ENCODE assay signal across 14 cellular contexts in genomic region chr12:98475565-98475908, GRCh38. TPM values are rescaled to one million over a fixed set of nuclear protein-coding genes. Genes with fewer than 3 reads are reported as not detected.
DNase-seq lines count a peak whose midpoint lies in the region; ATAC-seq and TF ChIP-seq lines count a peak whose summit lies in the region.
"Had no signal": no experiment of that assay in that cellular context is flagged by ENCODE, and none has a peak within 500 bp of the region (broad histone marks: within the 10 kb centered on the region; RNA-seq: fewer than 3 reads in every experiment).

No MANE protein-coding gene starts in this region.

- intact Hi-C loops in breast epithelium (cut with DNase I; ENCODE audit: low total_unique reads), result no loop called here

- H3K4me1 ChIP-seq in Karpas-422 (ENCODE audit: low read length) (no peaks in the 10 kb centered on the region), breast epithelium (no peaks in the 10 kb centered on the region), muscle layer of duodenum (ENCODE audit: control insufficient read depth in 1 of 2, insufficient read depth in 2 of 2, low read length in 2 of 2) (peaks cover 0 to 8% of the 10 kb centered on the region in 2 donors), thoracic aorta (ENCODE audit: control insufficient read depth in 1 of 2, low read depth in 2 of 2) (peaks cover 0 to 11% of the 10 kb centered on the region in 2 donors)
- H3K4me1 ChIP-seq: BE2C had no signal

- H3K27me3 ChIP-seq in Karpas-422 (ENCODE audit: low read length) (no peaks in the 10 kb centered on the region; the same call in 1 of the 2 replicates), breast epithelium (no peaks in the 10 kb centered on the region), muscle layer of duodenum (ENCODE audit: low read depth, low read length) (no peaks in the 10 kb centered on the region), thoracic aorta (replicated peaks; ENCODE audit: insufficient read depth) (no peaks in the 10 kb centered on the region)
- H3K27me3 ChIP-seq: BE2C, SJCRH30 had no signal

- H3K9me3 ChIP-seq in Karpas-422 (ENCODE audit: low read length), result no peaks in the 10 kb centered on the region
- H3K9me3 ChIP-seq in breast epithelium, result no peaks in the 10 kb centered on the region
- H3K9me3 ChIP-seq in muscle layer of duodenum (ENCODE audit: control insufficient read depth in 1 of 2, low read length in 2 of 2), result no peaks in the 10 kb centered on the region
- H3K9me3 ChIP-seq in thoracic aorta, result no peaks in the 10 kb centered on the region
- H3K9me3 ChIP-seq: BE2C, SJCRH30 had no signal

- TF ChIP-seq CTCF in breast epithelium (IDR thresholded peaks at IDR 0.05) (no peak), thoracic aorta (IDR thresholded peaks at IDR 0.05) (no peak)

- no peaks in the 10 kb centered on the region for H3K79me2 ChIP-seq in Karpas-422 (ENCODE audit: low read length)

- no peaks in the 10 kb centered on the region for H4K20me1 ChIP-seq in Karpas-422 (ENCODE audit: insufficient read depth, low read depth, low read length)

- H3K27ac ChIP-seq in Karpas-422 (ENCODE audit: low read length) (no peak overlapping the region), breast epithelium (peak overlapping the region; percentile 53 to 64), muscle layer of duodenum (ENCODE audit: low read length) (peak overlapping the region; percentile 74), thoracic aorta (peak overlapping the region; percentile 49 to 52)
- H3K27ac ChIP-seq: SJCRH30 had no signal

- H3K36me3 ChIP-seq in Karpas-422 (ENCODE audit: insufficient read depth, low read length), result no peaks in the 10 kb centered on the region
- H3K36me3 ChIP-seq in breast epithelium, result no peaks in the 10 kb centered on the region
- no peaks in the 10 kb centered on the region for H3K36me3 ChIP-seq in muscle layer of duodenum (ENCODE audit: control insufficient read depth in 1 of 2, insufficient read depth in 2 of 2, low read length in 2 of 2)
- no peaks in the 10 kb centered on the region for H3K36me3 ChIP-seq in thoracic aorta
- H3K36me3 ChIP-seq: BE2C, SJCRH30 had no signal

- no peak overlapping the region for H3K9ac ChIP-seq in Karpas-422 (ENCODE audit: low read length)

- H3K4me3 ChIP-seq in Karpas-422 (ENCODE audit: low read length) (no peak overlapping the region), breast epithelium (no peak overlapping the region), muscle layer of duodenum (ENCODE audit: low read depth in 1 of 2, low read length in 2 of 2) (no peak overlapping the region), thoracic aorta (no peak overlapping the region)
- H3K4me3 ChIP-seq: SJCRH30 had no signal

- H3K9me2 ChIP-seq in Karpas-422 (replicated peaks; ENCODE audit: insufficient read depth, low read length), result no peaks in the 10 kb centered on the region

- H2AFZ ChIP-seq in Karpas-422 (ENCODE audit: low read length), result 0 out of 2 replicates have a peak overlapping the region, but pooled peaks have one; percentile 5

- no peak overlapping the region for H3K4me2 ChIP-seq in Karpas-422 (ENCODE audit: low read depth, low read length, poor library complexity, severe bottlenecking)

- DNase-seq in Karpas-422 (no peak), breast epithelium (ENCODE audit: low spot score in 2 of 2) (no peak), thoracic aorta (ENCODE audit: low spot score) (no peak), activated gamma-delta T cell (lab: John Stamatoyannopoulos, UW) (no peak), Kasumi-1 (lab: John Stamatoyannopoulos, UW) (no peak)
- no peak for DNase-seq in stimulated activated CD4-positive, alpha-beta T cell treated with anti-CD3 and anti-CD28 coated beads, Interleukin-4, amount 100 ng/mL, for 4 hours
- DNase-seq: BE2C; effector CD4-positive, alpha-beta T cell; NCI-H2107; NCI-H69 had no signal

- ATAC-seq in thoracic aorta (ENCODE audit: insufficient number of reproducible peaks, low FRiP score, low read depth) (peak; percentile 45), HG03432 (IDR thresholded peaks at IDR 0.05; ENCODE audit: unreplicated experiment) (no peak)
- ATAC-seq: activated CD4-positive, CD25-positive, alpha-beta regulatory T cell treated with anti-CD3 and anti-CD28 coated beads, Interleukin-2, amount 50 U/mL, for 24 hours had no signal

- TF ChIP-seq POLR2A in breast epithelium (IDR thresholded peaks at IDR 0.05), result no peak

RNA-seq across cellular contexts. Expression of gene TMPO, which starts 39.9 kb away (rescaled TPM):
- 116 and 138 TPM in 2 replicates for total RNA-seq in Karpas-422 (2014; rRNA removed; shearing (Covaris generic); ENCODE audit: low replicate concordance)
- total RNA-seq in breast epithelium, result 100 to 1,000 TPM in 1 of 3 donors, 10 to 100 TPM in 2; 42.9 to 115 (median 67.8) TPM
- 10 to 100 TPM; 41.7 to 52.6 TPM for total RNA-seq in thoracic aorta
